Comparison of ENCODE assay signal across 12 cellular contexts in the genomic region with DNA sequence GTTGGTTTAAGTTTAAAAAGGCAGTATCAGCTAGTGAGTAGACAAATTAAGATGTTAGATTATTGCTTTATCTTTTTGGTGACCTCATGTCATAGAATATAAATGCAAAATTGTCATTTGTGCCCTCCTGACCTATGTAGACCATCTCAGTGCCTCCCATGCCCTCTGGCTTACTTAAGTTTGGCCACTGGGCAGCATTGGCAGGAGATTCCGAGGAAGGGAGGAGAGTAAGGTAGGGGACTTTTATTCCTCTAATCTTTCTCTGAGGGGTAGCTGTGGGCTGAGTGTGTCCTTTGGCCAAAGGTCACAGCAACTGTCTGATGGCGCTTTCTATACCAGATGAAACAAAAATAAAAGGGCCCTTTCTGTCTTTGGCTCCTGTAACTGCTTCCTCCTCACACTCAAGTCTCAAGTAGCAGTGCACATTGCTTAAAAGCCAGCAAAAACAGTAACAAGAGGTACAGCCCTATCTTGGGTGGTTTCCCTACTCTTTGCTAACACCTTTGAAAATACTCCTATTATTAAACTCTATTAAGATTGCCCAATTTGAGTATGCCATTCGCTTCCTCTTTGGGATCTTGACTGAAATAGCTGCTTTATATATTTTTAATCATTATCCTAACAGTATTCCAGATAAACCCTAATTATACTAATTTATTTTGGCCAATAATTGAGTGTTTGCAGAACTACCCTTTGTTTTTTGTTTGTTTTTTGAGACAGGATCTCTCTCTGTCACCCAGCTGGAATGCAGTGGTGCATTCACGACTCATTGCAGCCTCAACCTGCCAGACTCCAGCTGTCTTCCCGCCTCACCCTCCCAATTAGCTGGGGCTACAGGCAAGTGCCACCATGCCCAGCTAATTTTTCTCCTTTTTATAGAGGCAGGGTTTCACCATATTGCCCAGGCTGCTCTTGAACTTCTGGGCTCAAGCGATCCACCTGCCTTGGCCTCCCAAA. TPM values are rescaled to one million over a fixed set of nuclear protein-coding genes. Genes with fewer than 3 reads are reported as not detected.
DNase-seq lines count a peak whose midpoint lies in the region; ATAC-seq and TF ChIP-seq lines count a peak whose summit lies in the region.
"Had no signal": no experiment of that assay in that cellular context is flagged by ENCODE, and none has a peak within 500 bp of the region (broad histone marks: within the 10 kb centered on the region; RNA-seq: fewer than 3 reads in every experiment).

No MANE protein-coding gene starts in this region.

- H3K4me3 ChIP-seq in ACC112 (ENCODE audit: low read depth, low read length), result no peak overlapping the region
- no peak overlapping the region for H3K4me3 ChIP-seq in CD8-positive, alpha-beta memory T cell (ENCODE audit: low read length)

- H3K27me3 ChIP-seq in ACC112 (ENCODE audit: insufficient read depth, low read length), result no peaks in the 10 kb centered on the region
- no peaks in the 10 kb centered on the region for H3K27me3 ChIP-seq in foreskin keratinocyte
- no peaks in the 10 kb centered on the region for H3K27me3 ChIP-seq in CD8-positive, alpha-beta memory T cell (ENCODE audit: insufficient read depth, low read length, poor library complexity, severe bottlenecking)
- H3K27me3 ChIP-seq: neutrophil had no signal

- peaks cover 24% of the 10 kb centered on the region for H3K4me1 ChIP-seq in ACC112 (ENCODE audit: control insufficient read depth, insufficient read depth, low read length, unreplicated experiment)
- H3K4me1 ChIP-seq in foreskin keratinocyte, result peaks cover 37% of the 10 kb centered on the region
- peaks cover 3% of the 10 kb centered on the region for H3K4me1 ChIP-seq in CD8-positive, alpha-beta memory T cell (ENCODE audit: insufficient read depth, low read length)

- H2AFZ ChIP-seq in ACC112 (ENCODE audit: low read length, unreplicated experiment), result no peak overlapping the region

- peaks cover 6 to 20% (median 9%) of the 10 kb centered on the region in 3 donors for H3K4me1 Mint-ChIP-seq in CD8-positive, alpha-beta memory T cell

- TF ChIP-seq CTCF in foreskin keratinocyte (conservative IDR thresholded peaks at IDR 0.05), result no peak

- peaks cover 38% of the 10 kb centered on the region for H3K79me2 ChIP-seq in ACC112 (ENCODE audit: control insufficient read depth, insufficient read depth, low read length, unreplicated experiment)

- CTCF ChIA-PET in CD8-positive, alpha-beta memory T cell (lab: Charles Lee), result interaction anchor here (1.3 kb wide), 1 partner anchor 15 kb away, joined by 4 read pairs; no protein-coding TSS in a partner anchor

- no peaks in the 10 kb centered on the region for H3K9me3 ChIP-seq in CD8-positive, alpha-beta memory T cell (ENCODE audit: low read length)
- H3K9me3 ChIP-seq: neutrophil had no signal

- peaks cover 0 to 8% (median 0%) of the 10 kb centered on the region in 3 donors for H3K36me3 Mint-ChIP-seq in CD8-positive, alpha-beta memory T cell
- H3K36me3 Mint-ChIP-seq: activated CD8-positive, alpha-beta memory T cell treated with anti-CD3 and anti-CD28 coated beads, Interleukin-2, amount 10 ng/mL, durations not matched to agents 7 days and 5 days had no signal

- H3K27ac Mint-ChIP-seq in CD8-positive, alpha-beta memory T cell, result no peak overlapping the region
- H3K27ac Mint-ChIP-seq: activated CD8-positive, alpha-beta memory T cell treated with anti-CD3 and anti-CD28 coated beads, Interleukin-2, amount 10 ng/mL, durations not matched to agents 7 days and 5 days; B cell had no signal

- H3K4me3 Mint-ChIP-seq in CD8-positive, alpha-beta memory T cell, result no peak overlapping the region
- H3K4me3 Mint-ChIP-seq: activated CD8-positive, alpha-beta memory T cell treated with anti-CD3 and anti-CD28 coated beads, Interleukin-2, amount 10 ng/mL, durations not matched to agents 7 days and 5 days; B cell had no signal

- H3K9me3 Mint-ChIP-seq in CD8-positive, alpha-beta memory T cell, result no peaks in the 10 kb centered on the region

- H3K36me3 ChIP-seq in ACC112 (ENCODE audit: insufficient read depth, low read length), result peaks cover 4% of the 10 kb centered on the region; the same call in 1 of the 2 replicates
- no peaks in the 10 kb centered on the region for H3K36me3 ChIP-seq in CD8-positive, alpha-beta memory T cell (ENCODE audit: insufficient read depth, low read length)
- H3K36me3 ChIP-seq: neutrophil had no signal

- DNase-seq in HT1080 (ENCODE audit: low read depth), result peak; percentile 69
- DNase-seq in NCI-H774 (lab: John Stamatoyannopoulos, UW), result peak; percentile 45
- peak; percentile 71 to 81 for DNase-seq in foreskin keratinocyte
- DNase-seq in CD8-positive, alpha-beta memory T cell, result no peak
- DNase-seq: activated CD8-positive, alpha-beta memory T cell treated with anti-CD3 and anti-CD28 coated beads, Interleukin-2, amount 10 ng/mL, durations not matched to agents 7 days and 5 days; aorta had no signal

- peak; percentile 81 for ATAC-seq in foreskin keratinocyte
- no peak for ATAC-seq in HG02610 (IDR thresholded peaks at IDR 0.05; ENCODE audit: unreplicated experiment)
- ATAC-seq in HG03457 (IDR thresholded peaks at IDR 0.05; ENCODE audit: unreplicated experiment), result no peak
- no peak for ATAC-seq in HG02884 (IDR thresholded peaks at IDR 0.05; ENCODE audit: unreplicated experiment)
- ATAC-seq: activated CD8-positive, alpha-beta memory T cell treated with anti-CD3 and anti-CD28 coated beads, Interleukin-2, amount 10 ng/mL, durations not matched to agents 7 days and 5 days had no signal

- no peaks in the 10 kb centered on the region for H3K27me3 Mint-ChIP-seq in CD8-positive, alpha-beta memory T cell
- H3K27me3 Mint-ChIP-seq: activated CD8-positive, alpha-beta memory T cell treated with anti-CD3 and anti-CD28 coated beads, Interleukin-2, amount 10 ng/mL, durations not matched to agents 7 days and 5 days; B cell had no signal

- POLR2A ChIA-PET in CD8-positive, alpha-beta memory T cell (lab: Charles Lee), result no interaction called here

- peak overlapping the region; percentile 27 for H3K27ac ChIP-seq in ACC112 (ENCODE audit: low read depth, low read length)
- H3K27ac ChIP-seq in foreskin keratinocyte, result peak overlapping the region; percentile 12
- no peak overlapping the region for H3K27ac ChIP-seq in CD8-positive, alpha-beta memory T cell (ENCODE audit: low read depth, low read length)
- H3K27ac ChIP-seq: neutrophil had no signal

RNA-seq across cellular contexts. Expression of a gene that starts 56.5 kb away (rescaled TPM):
- 4.7 and 5.2 TPM in 2 replicates for total RNA-seq in HT1080 (2014; rRNA removed; shearing (Covaris generic))
- polyA plus RNA-seq in HT1080 (2015; cell fraction: cytosol; rRNA removed), result 4.5 and 4.8 TPM in 2 replicates
- polyA plus RNA-seq in HT1080 (2015; cell fraction: nucleus; rRNA removed), result 6.8 and 7.4 TPM in 2 replicates
- total RNA-seq in foreskin keratinocyte, result 0.20 and 0.25 TPM in 2 replicates
- 0.16 and 0.29 TPM in 2 replicates for polyA plus RNA-seq in foreskin keratinocyte
- total RNA-seq in CD8-positive, alpha-beta memory T cell, result 1 to 10 TPM; 2.5 to 3.1 TPM
- 1.4 TPM for polyA plus RNA-seq in CD8-positive, alpha-beta memory T cell

Comparison
In these comparisons a context has a peak if more than half of its experiments do, and no peak if none do; other contexts are left out.
1. DNase-seq: peak in HT1080 (single experiment), NCI-H774 (single experiment) and foreskin keratinocyte (2 of 2); none in CD8-positive, alpha-beta memory T cell (0 of 5).